ENCODE assay signal across 8 cellular contexts in the genomic region with DNA sequence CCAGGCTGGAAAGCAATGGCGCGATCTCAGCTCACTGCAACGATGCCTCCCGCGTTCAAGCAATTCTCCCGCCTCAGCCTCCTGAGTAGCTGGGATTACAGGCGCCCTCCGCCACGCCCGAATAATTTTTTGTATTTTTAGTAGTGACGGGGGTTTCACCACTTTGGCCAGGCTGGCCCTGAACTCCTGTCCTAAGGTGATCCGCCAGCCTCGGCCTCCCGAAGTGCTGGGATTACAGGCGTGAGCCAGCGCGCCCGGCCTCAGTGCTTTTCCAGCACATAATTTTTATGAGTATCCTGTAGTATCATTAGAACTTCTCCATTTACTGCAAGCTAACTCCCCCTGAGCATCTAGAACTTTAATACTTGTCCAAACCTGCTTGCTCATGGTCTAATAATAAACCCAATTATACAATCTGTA. TPM values are rescaled to one million over a fixed set of nuclear protein-coding genes. Genes with fewer than 3 reads are reported as not detected.
DNase-seq lines count a peak whose midpoint lies in the region; ATAC-seq, FAIRE-seq and TF ChIP-seq lines count a peak whose summit lies in the region.

No MANE protein-coding gene starts in this region.

- DNase-seq in DND-41 (no peak), RWPE1 (ENCODE audit: low spot score) (no peak), esophagus muscularis mucosa (ENCODE audit: extremely low spot score) (no peak), pancreas (peak in 2 of 6 donors; percentile 23 to 56), NCI-H187 (lab: John Stamatoyannopoulos, UW) (no peak), NCI-H1417 treated with DMSO at 0.1 percent for 48 hours (lab: John Stamatoyannopoulos, UW) (no peak), GDM1 (lab: John Stamatoyannopoulos, UW) (no peak)

- ATAC-seq in DND-41 (ENCODE audit: insufficient read depth, low read depth): no peak
- no peak for ATAC-seq in pancreas
- ATAC-seq in GM18861 (IDR thresholded peaks at IDR 0.05; ENCODE audit: unreplicated experiment): no peak

- H3K4me2 ChIP-seq in DND-41 (ENCODE audit: insufficient read depth, low read length): peak overlapping the region; percentile 97

- CTCF ChIA-PET in RWPE1 (lab: Yijun Ruan, JAX): interaction anchor here (0.7 kb wide), 1 partner anchor 59 kb away, joined by 3 read pairs; no protein-coding TSS in a partner anchor

- intact Hi-C loops in esophagus muscularis mucosa (cut with DNase I) (loop anchor here (5.0 kb wide), 2 partner anchors 47 to 162 kb away; no protein-coding TSS in a partner anchor), pancreas (cut with DNase I) (no loop called here)

- H3K27me3 ChIP-seq in DND-41 (ENCODE audit: insufficient read depth, low read length, poor library complexity): no peaks in the 10 kb centered on the region
- H3K27me3 ChIP-seq in esophagus muscularis mucosa: peaks cover 0 to 4% (median 0%) of the 10 kb centered on the region in 4 donors
- no peaks in the 10 kb centered on the region for H3K27me3 ChIP-seq in pancreas

- TF ChIP-seq EP300 in esophagus muscularis mucosa (IDR thresholded peaks at IDR 0.05): no peak

- H3K9ac ChIP-seq in DND-41 (ENCODE audit: low read depth, low read length): peak overlapping the region; percentile 98

- H3K4me1 ChIP-seq in DND-41 (ENCODE audit: insufficient read depth, low read length) (peaks cover 28% of the 10 kb centered on the region), esophagus muscularis mucosa (peaks cover 24 to 61% (median 60%) of the 10 kb centered on the region in 4 donors), pancreas (peaks cover 4 to 14% (median 4%) of the 10 kb centered on the region in 3 donors)

- POLR2A ChIA-PET in RWPE1 (lab: Yijun Ruan, JAX; ENCODE audit: low non-redundant PET): no interaction called here

- H3K27ac ChIP-seq in DND-41 (ENCODE audit: low read length) (peak overlapping the region; percentile 84), RWPE1 (peak overlapping the region; percentile 92), esophagus muscularis mucosa (replicated peaks in 1 of 4) (peak overlapping the region; percentile 97 to 99 (median 98)), pancreas (peak overlapping the region; percentile 84 to 95 (median 91))

- TF ChIP-seq CTCF in DND-41 (IDR thresholded peaks at IDR 0.05; ENCODE audit: borderline replicate concordance, extremely low read depth, low read length, poor library complexity, severe bottlenecking) (no peak), RWPE1 (conservative IDR thresholded peaks at IDR 0.05; ENCODE audit: low read depth) (no peak), esophagus muscularis mucosa (IDR thresholded peaks at IDR 0.05) (no peak), pancreas (IDR thresholded peaks at IDR 0.05) (no peak)

- H3K9me3 ChIP-seq in DND-41 (ENCODE audit: insufficient read depth, low read length, severe bottlenecking): no peaks in the 10 kb centered on the region
- no peaks in the 10 kb centered on the region for H3K9me3 ChIP-seq in esophagus muscularis mucosa
- no peaks in the 10 kb centered on the region for H3K9me3 ChIP-seq in pancreas

- H3K4me3 ChIP-seq in DND-41 (ENCODE audit: low read depth in 1 of 2, low read length in 2 of 2) (peak overlapping the region; percentile 78 to 99; a peak in 3 of 4 replicates), esophagus muscularis mucosa (peak overlapping the region; percentile 85 to 100 (median 92)), pancreas (peak overlapping the region; percentile 93 to 99 (median 98))

- peaks cover 29% of the 10 kb centered on the region for H3K36me3 ChIP-seq in DND-41 (ENCODE audit: insufficient read depth, low read length)
- peaks cover 0 to 7% (median 4%) of the 10 kb centered on the region in 4 donors for H3K36me3 ChIP-seq in esophagus muscularis mucosa
- H3K36me3 ChIP-seq in pancreas: no peaks in the 10 kb centered on the region

- peaks cover 47% of the 10 kb centered on the region for H4K20me1 ChIP-seq in DND-41 (ENCODE audit: insufficient read depth, low read length)

- 52% methylated on average over 18 of the region's 18 CpGs for WGBS in esophagus muscularis mucosa
- 51 to 62% methylated on average over 18 of the region's 18 CpGs for WGBS in pancreas, 2 donors

- no peak for FAIRE-seq in pancreas (lab: Jason Lieb, UNC)

- peaks cover 68% of the 10 kb centered on the region for H3K79me2 ChIP-seq in DND-41 (ENCODE audit: insufficient read depth, low read length)

- TF ChIP-seq POLR2A in esophagus muscularis mucosa (IDR thresholded peaks at IDR 0.05; ENCODE audit: low read depth): no peak

- H2AFZ ChIP-seq in DND-41 (ENCODE audit: low read depth, low read length): 0 out of 2 replicates have a peak overlapping the region, but pooled peaks have one; percentile 74

RNA-seq across cellular contexts. Expression of gene UBE2G1, which starts 1.8 kb away (rescaled TPM):
- total RNA-seq in esophagus muscularis mucosa (10 to 100 TPM; 53.7 to 84.3 (median 61.2) TPM), pancreas (10 to 100 TPM; 19.7 to 29.3 (median 23.7) TPM)
- 1 to 10 TPM; 4.3 to 8.1 TPM for polyA plus RNA-seq in pancreas
